29 cellular contexts compared by ENCODE assay signal in genomic region chr5:149374801-149375200, GRCh38. TPM values are rescaled to one million over a fixed set of nuclear protein-coding genes. Genes with fewer than 3 reads are reported as not detected.
"Had no signal": no experiment of that assay in that cellular context is flagged by ENCODE, and none has a peak within 500 bp of the region (broad histone marks: within the 10 kb centered on the region; RNA-seq: fewer than 3 reads in every experiment).

No MANE protein-coding gene starts in this region.

- H3K9me3 ChIP-seq: gastrocnemius medialis, heart left ventricle, left lung, psoas muscle, sigmoid colon, spleen, tibial nerve, upper lobe of left lung had no signal

- ATAC-seq: gastrocnemius medialis; heart left ventricle; left lung; naive thymus-derived CD4-positive, alpha-beta T cell; psoas muscle; right cardiac atrium; stimulated activated naive B cell treated with anti-CD40 and anti-IgM and Interleukin-4, amounts not matched to agents 10 μg/mL and 1 μg/mL and 100 μg/mL, for 72 hours had no signal

- H3K27me3 ChIP-seq: gastrocnemius medialis, heart left ventricle, hepatocyte, left lung, sigmoid colon, tibial nerve, upper lobe of left lung had no signal

- H2AFZ ChIP-seq: hepatocyte had no signal

- H3K4me2 ChIP-seq: hepatocyte had no signal

- H3K36me3 ChIP-seq: gastrocnemius medialis, heart left ventricle, left lung, sigmoid colon, spleen, upper lobe of left lung had no signal

- H3K4me3 Mint-ChIP-seq: naive thymus-derived CD4-positive, alpha-beta T cell; nephron progenitor cell; stimulated activated naive B cell treated with anti-CD40 and anti-IgM and Interleukin-4, amounts not matched to agents 10 μg/mL and 1 μg/mL and 100 μg/mL, for 72 hours; stimulated activated naive CD8-positive, alpha-beta T cell treated with anti-CD3 and anti-CD28 coated beads, Interleukin-15, Interleukin-2, amounts not matched to agents 100 ng/mL and 50 ng/mL, for 24 hours had no signal

- H3K27me3 Mint-ChIP-seq: naive thymus-derived CD4-positive, alpha-beta T cell; stimulated activated naive B cell treated with anti-CD40 and anti-IgM and Interleukin-4, amounts not matched to agents 10 μg/mL and 1 μg/mL and 100 μg/mL, for 72 hours; stimulated activated naive CD8-positive, alpha-beta T cell treated with anti-CD3 and anti-CD28 coated beads, Interleukin-15, Interleukin-2, amounts not matched to agents 100 ng/mL and 50 ng/mL, for 24 hours had no signal

- H3K4me1 ChIP-seq: upper lobe of left lung had no signal

- H3K27ac ChIP-seq: gastrocnemius medialis, heart left ventricle, hepatocyte, left lung, psoas muscle, spleen, tibial nerve, upper lobe of left lung had no signal

- DNase-seq: cerebellar nuclear complex; cortex of kidney; effector CD4-positive, alpha-beta T cell; foreskin fibroblast; gastrocnemius medialis; heart left ventricle; kidney; left lung; mesenchymal stem cell; midbrain; nephron progenitor cell; nucleus accumbens; psoas muscle; right cardiac atrium; sigmoid colon; spleen; stimulated activated naive B cell treated with anti-CD40 and anti-IgM and Interleukin-4, amounts not matched to agents 10 μg/mL and 1 μg/mL and 100 μg/mL, for 72 hours had no signal

- H3K9me3 Mint-ChIP-seq: naive thymus-derived CD4-positive, alpha-beta T cell; nephron progenitor cell; stimulated activated naive B cell treated with anti-CD40 and anti-IgM and Interleukin-4, amounts not matched to agents 10 μg/mL and 1 μg/mL and 100 μg/mL, for 72 hours; stimulated activated naive CD8-positive, alpha-beta T cell treated with anti-CD3 and anti-CD28 coated beads, Interleukin-15, Interleukin-2, amounts not matched to agents 100 ng/mL and 50 ng/mL, for 24 hours had no signal

- H3K27ac Mint-ChIP-seq: naive thymus-derived CD4-positive, alpha-beta T cell; stimulated activated naive B cell treated with anti-CD40 and anti-IgM and Interleukin-4, amounts not matched to agents 10 μg/mL and 1 μg/mL and 100 μg/mL, for 72 hours; stimulated activated naive CD8-positive, alpha-beta T cell treated with anti-CD3 and anti-CD28 coated beads, Interleukin-15, Interleukin-2, amounts not matched to agents 100 ng/mL and 50 ng/mL, for 24 hours had no signal

- H3K79me2 ChIP-seq: hepatocyte had no signal

- H3K4me3 ChIP-seq: gastrocnemius medialis, heart left ventricle, hepatocyte, left lung, psoas muscle, sigmoid colon, spleen, tibial nerve, upper lobe of left lung had no signal

- FAIRE-seq: kidney, urothelium cell line had no signal

RNA-seq across cellular contexts. Expression of gene IL17B, which starts 4.3 kb away (rescaled TPM):
- total RNA-seq: dermis microvascular lymphatic vessel endothelial cell; hepatocyte; lower leg skin; lung microvascular endothelial cell; naive thymus-derived CD4-positive, alpha-beta T cell; osteocyte; renal cortical epithelial cell; temporal lobe had no signal
- polyA plus RNA-seq: hepatocyte; naive thymus-derived CD4-positive, alpha-beta T cell had no signal
